Comparison of ENCODE assay signal across 9 cellular contexts in genomic region chr5:81825237-81825636, GRCh38.
A peak's percentile ranks its signal among the peaks of the same experiment; 100 is the strongest.
DNase-seq lines count a peak whose midpoint lies in the region; ATAC-seq and TF ChIP-seq lines count a peak whose summit lies in the region.
"Had no signal": no experiment of that assay in that cellular context is flagged by ENCODE, and none has a peak within 500 bp of the region (broad histone marks: within the 10 kb centered on the region; RNA-seq: fewer than 3 reads in every experiment).

No MANE protein-coding gene starts in this region.

- H3K9me3 ChIP-seq in body of pancreas: no peaks in the 10 kb centered on the region
- H3K9me3 ChIP-seq in lung (ENCODE audit: control insufficient read depth in 2 of 2, insufficient read depth in 1 of 2, low read length in 1 of 2): no peaks in the 10 kb centered on the region

- DNase-seq in AG20443 (ENCODE audit: low spot score): peak; percentile 80
- peak; percentile 53 for DNase-seq in NCI-H1105 (lab: John Stamatoyannopoulos, UW)
- DNase-seq in body of pancreas: peak; percentile 26 to 57 (median 54)
- DNase-seq in lung (ENCODE audit: low spot score): peak; percentile 40
- no peak for DNase-seq in stimulated activated naive CD4-positive, alpha-beta T cell (lab: John Stamatoyannopoulos, UW)
- no peak for DNase-seq in NOMO-1 (lab: John Stamatoyannopoulos, UW; ENCODE audit: unreplicated experiment in 2 of 2)
- DNase-seq: SIG-M5 had no signal

- H3K27me3 ChIP-seq in body of pancreas (no peaks in the 10 kb centered on the region), lung (ENCODE audit: control insufficient read depth, insufficient read depth) (no peaks in the 10 kb centered on the region)

- H3K4me3 ChIP-seq in body of pancreas (no peak overlapping the region), lung (no peak overlapping the region)

- no peak for ATAC-seq in body of pancreas
- ATAC-seq in lung (ENCODE audit: insufficient read depth, low FRiP score): no peak
- no peak for ATAC-seq in GM21786 (IDR thresholded peaks at IDR 0.05; ENCODE audit: unreplicated experiment)
- ATAC-seq in GM18505 (IDR thresholded peaks at IDR 0.05; ENCODE audit: unreplicated experiment): no peak

- H3K27ac ChIP-seq in body of pancreas (no peak overlapping the region), lung (ENCODE audit: low read depth in 1 of 2, low read length in 1 of 2) (no peak overlapping the region)

- TF ChIP-seq POLR2A in body of pancreas (IDR thresholded peaks at IDR 0.05): no peak
- TF ChIP-seq POLR2A in GM18505 (IDR thresholded peaks at IDR 0.05; ENCODE audit: borderline replicate concordance, extremely low read depth, insufficient read depth, insufficient read length): no peak

- H3K36me3 ChIP-seq in body of pancreas (replicated peaks in 1 of 2; ENCODE audit: insufficient read depth in 1 of 2, low read depth in 2 of 2) (no peaks in the 10 kb centered on the region), lung (ENCODE audit: control insufficient read depth in 2 of 2, insufficient read depth in 2 of 2, low read length in 2 of 2) (no peaks in the 10 kb centered on the region)

- TF ChIP-seq CTCF in body of pancreas (IDR thresholded peaks at IDR 0.05) (no peak), lung (IDR thresholded peaks at IDR 0.05; ENCODE audit: control extremely low read depth, extremely low read depth) (no peak)

- H3K4me1 ChIP-seq in body of pancreas (peaks cover 4% of the 10 kb centered on the region), lung (ENCODE audit: control insufficient read depth in 2 of 2, insufficient read depth in 2 of 2, low read length in 2 of 2) (no peaks in the 10 kb centered on the region)

- WGBS in body of pancreas, 2 donors: 15 to 40% methylated on average over 3 of the region's 3 CpGs
- WGBS in lung, 2 donors: 39 to 50% methylated on average over 3 of the region's 3 CpGs

- intact Hi-C loops in body of pancreas (cut with DNase I): no loop called here

Comparison
In these comparisons a context has a peak if more than half of its experiments do, and no peak if none do; other contexts are left out.
1. DNase-seq: peak in AG20443 (single experiment), NCI-H1105 (single experiment), body of pancreas (4 of 4) and lung (single experiment); none in stimulated activated naive CD4-positive, alpha-beta T cell (0 of 6) and NOMO-1 (0 of 2).